8 cellular contexts compared by ENCODE assay signal in genomic region chr17:83050651-83051422, GRCh38. TPM values are rescaled to one million over a fixed set of nuclear protein-coding genes. Genes with fewer than 3 reads are reported as not detected.
DNase-seq lines count a peak whose midpoint lies in the region; ATAC-seq and TF ChIP-seq lines count a peak whose summit lies in the region.

No MANE protein-coding gene starts in this region.

- WGBS in testis, 2 donors = 15 to 25% methylated on average over 56 to 57 of the region's 57 CpGs

- no peak for TF ChIP-seq POLR2A in testis (IDR thresholded peaks at IDR 0.05)

- no peaks in the 10 kb centered on the region for H3K79me2 ChIP-seq in ACC112 (ENCODE audit: control insufficient read depth, insufficient read depth, low read length, unreplicated experiment)

- peak overlapping the region; percentile 80 for H2AFZ ChIP-seq in ACC112 (ENCODE audit: low read length, unreplicated experiment)

- intact Hi-C loops in testis (cut with DNase I; ENCODE audit: low total_unique reads) = no loop called here

- H3K27ac ChIP-seq in ACC112 (ENCODE audit: low read depth, low read length) = no peak overlapping the region
- H3K27ac ChIP-seq in angular gyrus (ENCODE audit: low read depth, low read length) = peak overlapping the region; percentile 58
- H3K27ac ChIP-seq in testis = peak overlapping the region in 1 of 2 donors; percentile 67

- no peaks in the 10 kb centered on the region for H3K9me3 ChIP-seq in testis

- no peak for ATAC-seq in left lobe of liver
- no peak for ATAC-seq in HG02610 (IDR thresholded peaks at IDR 0.05; ENCODE audit: unreplicated experiment)
- ATAC-seq in GM18498 (IDR thresholded peaks at IDR 0.05; ENCODE audit: unreplicated experiment) = no peak
- no peak for ATAC-seq in GM21717 (IDR thresholded peaks at IDR 0.05; ENCODE audit: unreplicated experiment)

- TF ChIP-seq CTCF in HFF-Myc (IDR thresholded peaks at IDR 0.05; ENCODE audit: low read depth, low read length, missing control alignments) = no peak
- TF ChIP-seq CTCF in testis (IDR thresholded peaks at IDR 0.05) = no peak

- H3K27me3 ChIP-seq in ACC112 (ENCODE audit: insufficient read depth, low read length) (no peaks in the 10 kb centered on the region), testis (no peaks in the 10 kb centered on the region)

- H3K4me3 ChIP-seq in ACC112 (ENCODE audit: low read depth, low read length) = peak overlapping the region; percentile 99
- H3K4me3 ChIP-seq in HFF-Myc (replicated peaks; ENCODE audit: low read depth, low read length) = peak overlapping the region; percentile 66
- H3K4me3 ChIP-seq in testis = peak overlapping the region; percentile 69 to 76

- peaks cover 12% of the 10 kb centered on the region for H3K36me3 ChIP-seq in ACC112 (ENCODE audit: insufficient read depth, low read length)
- H3K36me3 ChIP-seq in testis (ENCODE audit: low read depth, missing control alignments) = no peaks in the 10 kb centered on the region

- H3K4me1 ChIP-seq in ACC112 (ENCODE audit: control insufficient read depth, insufficient read depth, low read length, unreplicated experiment) = peaks cover 14% of the 10 kb centered on the region
- peaks cover 22% of the 10 kb centered on the region for H3K4me1 ChIP-seq in testis

- no peak for DNase-seq in HFF-Myc (ENCODE audit: extremely low read depth, low read depth)
- peak; percentile 59 for DNase-seq in left lobe of liver (ENCODE audit: low spot score)
- peak; percentile 32 for DNase-seq in testis

RNA-seq across cellular contexts. Expression of gene METRNL, which starts 28.6 kb away (rescaled TPM):
- total RNA-seq in left lobe of liver (4.7 TPM), testis (10 to 100 TPM; 54.6 to 86.1 TPM)
- 56.1 TPM for polyA plus RNA-seq in testis (ENCODE audit: insufficient read depth, low read depth, low replicate concordance)
